In the genomic region with DNA sequence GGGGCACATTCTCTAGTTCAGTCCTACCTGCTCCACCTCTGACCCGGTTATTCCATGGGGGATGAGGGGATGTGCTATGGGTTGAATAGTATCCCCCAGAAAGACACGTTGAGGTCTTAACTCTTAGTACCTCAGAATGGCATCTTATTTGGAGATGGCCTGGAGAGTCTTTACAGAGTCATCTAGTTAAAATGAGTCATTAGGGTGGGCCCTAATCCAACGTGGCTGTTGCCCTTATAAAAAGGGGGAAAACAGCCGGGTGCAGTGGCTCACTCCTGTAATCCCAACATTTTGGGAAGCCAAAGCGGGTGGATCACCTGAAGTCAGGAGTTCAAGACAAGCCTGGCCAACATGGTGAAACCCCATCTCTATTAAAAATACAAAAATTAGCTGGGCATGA, we compare ENCODE assay signal across 21 cellular contexts. TPM values are rescaled to one million over a fixed set of nuclear protein-coding genes. Genes with fewer than 3 reads are reported as not detected.
"Had no signal": no experiment of that assay in that cellular context is flagged by ENCODE, and none has a peak within 500 bp of the region (broad histone marks: within the 10 kb centered on the region; RNA-seq: fewer than 3 reads in every experiment).

No MANE protein-coding gene starts in this region.

- FAIRE-seq: frontal cortex, urothelium cell line had no signal

- H3K4me3 ChIP-seq: heart left ventricle, psoas muscle, thoracic aorta had no signal

- DNase-seq: activated B cell treated with CpG ODN at 0.5 μM for 24 hours; activated CD4-positive, alpha-beta T cell treated with anti-CD3 and anti-CD28 coated beads, Interleukin-2, amount 10 ng/mL, durations not matched to agents 7 days and 5 days; activated gamma-delta T cell treated with Interleukin-2 at 50 U/mL for 16 hours; activated T-cell treated with anti-CD3 and anti-CD28 coated beads, Interleukin-2, amount 50 U/mL, for 1 hour; cortex of kidney; effector CD8-positive, alpha-beta T cell; heart left ventricle; naive thymus-derived CD4-positive, alpha-beta T cell; stimulated activated CD4-positive, alpha-beta T cell treated with anti-CD3 and anti-CD28 coated beads, Interleukin-12 subunit alpha, Interleukin-12 subunit beta, amount 100 ng/mL, for 4 hours; stimulated activated naive CD8-positive, alpha-beta T cell treated with anti-CD3 and anti-CD28 coated beads, Interleukin-15, amount 100 ng/mL, for 72 hours; T-helper 1 cell had no signal

- H3K4me1 ChIP-seq: psoas muscle had no signal

- H3K27me3 Mint-ChIP-seq: activated CD4-positive, alpha-beta T cell treated with anti-CD3 and anti-CD28 coated beads, Interleukin-2, amount 10 ng/mL, durations not matched to agents 7 days and 5 days; central memory CD8-positive, alpha-beta T cell; stimulated activated naive CD8-positive, alpha-beta T cell treated with anti-CD3 and anti-CD28 coated beads, Interleukin-15, amount 100 ng/mL, for 72 hours had no signal

- H3K9me3 Mint-ChIP-seq: activated B cell treated with CpG ODN at 0.5 μM for 24 hours; activated CD4-positive, alpha-beta T cell treated with anti-CD3 and anti-CD28 coated beads, Interleukin-2, amount 10 ng/mL, durations not matched to agents 7 days and 5 days; stimulated activated naive CD8-positive, alpha-beta T cell treated with anti-CD3 and anti-CD28 coated beads, Interleukin-15, amount 100 ng/mL, for 72 hours had no signal

- H3K4me3 Mint-ChIP-seq: activated B cell treated with CpG ODN at 0.5 μM for 24 hours; activated CD4-positive, alpha-beta T cell treated with anti-CD3 and anti-CD28 coated beads, Interleukin-2, amount 10 ng/mL, durations not matched to agents 7 days and 5 days; central memory CD8-positive, alpha-beta T cell; stimulated activated naive CD8-positive, alpha-beta T cell treated with anti-CD3 and anti-CD28 coated beads, Interleukin-15, amount 100 ng/mL, for 72 hours had no signal

- ATAC-seq: heart left ventricle; left lobe of liver; naive thymus-derived CD4-positive, alpha-beta T cell; psoas muscle; sciatic nerve; stimulated activated naive CD8-positive, alpha-beta T cell treated with anti-CD3 and anti-CD28 coated beads, Interleukin-15, amount 100 ng/mL, for 72 hours had no signal

- H3K27ac ChIP-seq: heart left ventricle, psoas muscle, thoracic aorta had no signal

- H3K36me3 ChIP-seq: heart left ventricle, thoracic aorta had no signal

- H3K9me3 ChIP-seq: psoas muscle, thoracic aorta had no signal

RNA-seq across cellular contexts. Expression of a gene that starts 5.7 kb away (rescaled TPM):
- total RNA-seq: activated B cell treated with CpG ODN at 0.5 μM for 24 hours, fibroblast of lung, frontal cortex, sciatic nerve, thoracic aorta had no signal
- polyA plus RNA-seq: fibroblast of lung, heart left ventricle, mammary epithelial cell, psoas muscle had no signal

RNA-seq across cellular contexts. Expression of a gene that starts 13.5 kb away (rescaled TPM):
- total RNA-seq: activated B cell treated with CpG ODN at 0.5 μM for 24 hours, fibroblast of lung, frontal cortex, mammary epithelial cell had no signal
- polyA plus RNA-seq: fibroblast of lung, mammary epithelial cell had no signal

RNA-seq across cellular contexts. Expression of a gene that starts 23.9 kb away (rescaled TPM):
- total RNA-seq: activated B cell treated with CpG ODN at 0.5 μM for 24 hours; activated CD4-positive, alpha-beta T cell treated with anti-CD3 and anti-CD28 coated beads, Interleukin-2, amount 10 ng/mL, durations not matched to agents 7 days and 5 days; fibroblast of lung; frontal cortex; heart left ventricle; mammary epithelial cell; mononuclear cell; naive thymus-derived CD4-positive, alpha-beta T cell; psoas muscle; sciatic nerve had no signal
- polyA plus RNA-seq: fibroblast of lung; heart left ventricle; mammary epithelial cell; naive thymus-derived CD4-positive, alpha-beta T cell had no signal

RNA-seq across cellular contexts. Expression of a gene that starts 39.4 kb away (rescaled TPM):
- total RNA-seq: activated B cell treated with CpG ODN at 0.5 μM for 24 hours; activated CD4-positive, alpha-beta T cell treated with anti-CD3 and anti-CD28 coated beads, Interleukin-2, amount 10 ng/mL, durations not matched to agents 7 days and 5 days; fibroblast of lung; frontal cortex; heart left ventricle; mammary epithelial cell; mononuclear cell; naive thymus-derived CD4-positive, alpha-beta T cell; psoas muscle; sciatic nerve had no signal
- polyA plus RNA-seq: fibroblast of lung; heart left ventricle; mammary epithelial cell; naive thymus-derived CD4-positive, alpha-beta T cell; psoas muscle had no signal
